23 cellular contexts compared by ENCODE assay signal in the genomic region with DNA sequence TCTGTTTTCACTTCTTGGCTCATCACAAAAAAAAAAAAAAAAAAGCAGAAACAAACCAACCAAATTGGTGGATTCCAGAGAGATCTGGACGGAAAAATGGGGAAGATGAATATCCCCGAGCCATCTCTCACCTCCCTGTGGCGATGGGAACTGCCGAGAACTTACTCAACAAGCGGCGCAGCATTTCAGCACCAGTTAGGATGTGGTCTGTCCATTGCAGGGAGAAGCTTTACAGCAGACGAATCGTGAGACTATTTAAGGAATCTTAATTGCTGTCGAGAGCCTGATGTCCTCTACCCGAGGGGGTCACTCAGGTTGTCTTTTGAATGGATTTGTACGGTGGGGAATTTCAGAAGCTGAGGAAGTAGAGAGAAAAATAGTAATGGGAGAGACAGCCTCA. TPM values are rescaled to one million over a fixed set of nuclear protein-coding genes. Genes with fewer than 3 reads are reported as not detected.
DNase-seq lines count a peak whose midpoint lies in the region; ATAC-seq and TF ChIP-seq lines count a peak whose summit lies in the region.
"Had no signal": no experiment of that assay in that cellular context is flagged by ENCODE, and none has a peak within 500 bp of the region (broad histone marks: within the 10 kb centered on the region; RNA-seq: fewer than 3 reads in every experiment).

No MANE protein-coding gene starts in this region.

- H3K9me3 Mint-ChIP-seq in natural killer cell treated with Interleukin-12 subunit alpha and Interleukin-12 subunit beta and Interleukin-15 and Interleukin-18, amount 100 ng/mL, for 72 hours = no peaks in the 10 kb centered on the region
- no peaks in the 10 kb centered on the region for H3K9me3 Mint-ChIP-seq in natural killer cell
- H3K9me3 Mint-ChIP-seq: IgD-negative memory B cell had no signal

- no peak overlapping the region for H3K4me3 ChIP-seq in WERI-Rb-1 (ENCODE audit: low read depth, low read length)
- H3K4me3 ChIP-seq: BLaER1 had no signal

- TF ChIP-seq CTCF in natural killer cell (IDR thresholded peaks at IDR 0.05) = no peak
- TF ChIP-seq CTCF in WERI-Rb-1 (IDR thresholded peaks at IDR 0.05; ENCODE audit: low read depth, low read length) = no peak

- DNase-seq in natural killer cell treated with Interleukin-12 subunit alpha and Interleukin-12 subunit beta and Interleukin-15 and Interleukin-18, amount 100 ng/mL, for 72 hours (ENCODE audit: low spot score) = peak; percentile 10
- no peak for DNase-seq in natural killer cell
- no peak for DNase-seq in WERI-Rb-1
- DNase-seq in islet precursor cell = peak; percentile 92
- DNase-seq in putamen (ENCODE audit: low spot score) = no peak
- DNase-seq: DMS79 treated with DMSO at 0.1 percent for 48 hours, HCEC 1CT, Karpas-422, NCI-H1048, NCI-H1436, NCI-H1930, NCI-H345, NCI-H526, SHP77, SK-N-SH had no signal

- H3K27me3 Mint-ChIP-seq in natural killer cell treated with Interleukin-12 subunit alpha and Interleukin-12 subunit beta and Interleukin-15 and Interleukin-18, amount 100 ng/mL, for 72 hours = no peaks in the 10 kb centered on the region
- H3K27me3 Mint-ChIP-seq in natural killer cell (ENCODE audit: low read depth in 2 of 2) = no peaks in the 10 kb centered on the region
- H3K27me3 Mint-ChIP-seq: IgD-negative memory B cell had no signal

- peaks cover 90% of the 10 kb centered on the region for H3K36me3 ChIP-seq in WERI-Rb-1

- no peak overlapping the region for H3K4me3 Mint-ChIP-seq in natural killer cell treated with Interleukin-12 subunit alpha and Interleukin-12 subunit beta and Interleukin-15 and Interleukin-18, amount 100 ng/mL, for 72 hours
- no peak overlapping the region for H3K4me3 Mint-ChIP-seq in natural killer cell
- H3K4me3 Mint-ChIP-seq: IgD-negative memory B cell had no signal

- no peaks in the 10 kb centered on the region for H3K9me3 ChIP-seq in WERI-Rb-1 (ENCODE audit: severe bottlenecking)
- H3K9me3 ChIP-seq: BLaER1, SK-N-SH had no signal

- H3K27ac ChIP-seq in WERI-Rb-1 = peak overlapping the region; percentile 78
- H3K27ac ChIP-seq: BLaER1 had no signal

- ATAC-seq in natural killer cell treated with Interleukin-12 subunit alpha and Interleukin-12 subunit beta and Interleukin-15 and Interleukin-18, amount 100 ng/mL, for 72 hours = no peak
- ATAC-seq in natural killer cell = no peak
- no peak for ATAC-seq in HG03097 (IDR thresholded peaks at IDR 0.05; ENCODE audit: low FRiP score, unreplicated experiment)
- ATAC-seq in GM19395 (IDR thresholded peaks at IDR 0.05; ENCODE audit: unreplicated experiment) = no peak
- ATAC-seq in HG02884 (IDR thresholded peaks at IDR 0.05; ENCODE audit: unreplicated experiment) = no peak

- intact Hi-C loops in natural killer cell (cut with micrococcal nuclease) = no loop called here

- H3K27ac Mint-ChIP-seq in natural killer cell treated with Interleukin-12 subunit alpha and Interleukin-12 subunit beta and Interleukin-15 and Interleukin-18, amount 100 ng/mL, for 72 hours = no peak overlapping the region
- no peak overlapping the region for H3K27ac Mint-ChIP-seq in natural killer cell
- H3K27ac Mint-ChIP-seq: IgD-negative memory B cell had no signal

- no peaks in the 10 kb centered on the region for H3K27me3 ChIP-seq in WERI-Rb-1 (ENCODE audit: insufficient read depth, low read depth, severe bottlenecking)
- H3K27me3 ChIP-seq: BLaER1 had no signal

- H3K4me1 Mint-ChIP-seq in natural killer cell treated with Interleukin-12 subunit alpha and Interleukin-12 subunit beta and Interleukin-15 and Interleukin-18, amount 100 ng/mL, for 72 hours (ENCODE audit: low read depth in 2 of 2) = no peaks in the 10 kb centered on the region
- peaks cover 0 to 4% of the 10 kb centered on the region in 2 donors for H3K4me1 Mint-ChIP-seq in natural killer cell
- H3K4me1 Mint-ChIP-seq: IgD-negative memory B cell had no signal

- H3K36me3 Mint-ChIP-seq in natural killer cell treated with Interleukin-12 subunit alpha and Interleukin-12 subunit beta and Interleukin-15 and Interleukin-18, amount 100 ng/mL, for 72 hours = peaks cover 4% of the 10 kb centered on the region
- H3K36me3 Mint-ChIP-seq in natural killer cell = no peaks in the 10 kb centered on the region

RNA-seq across cellular contexts. Expression of gene KDM4B, which starts 17.2 kb away (rescaled TPM):
- total RNA-seq in natural killer cell treated with Interleukin-12 subunit alpha and Interleukin-12 subunit beta and Interleukin-15 and Interleukin-18, amount 100 ng/mL, for 72 hours = 10 to 100 TPM; 57.0 to 63.1 TPM
- total RNA-seq in natural killer cell = 10 to 100 TPM; 68.0 to 73.5 (median 68.1) TPM

RNA-seq across cellular contexts. Expression of gene UHRF1, which starts 42.4 kb away (rescaled TPM):
- total RNA-seq in natural killer cell treated with Interleukin-12 subunit alpha and Interleukin-12 subunit beta and Interleukin-15 and Interleukin-18, amount 100 ng/mL, for 72 hours = 100 to 1,000 TPM in 1 of 2 donors, 10 to 100 TPM in 1; 75.5 to 201 TPM
- total RNA-seq in natural killer cell = 1 to 10 TPM; 2.8 to 4.6 (median 4.1) TPM

RNA-seq across cellular contexts. Expression of gene ARRDC5, which starts 49.0 kb away (rescaled TPM):
- 1 to 10 TPM; 1.6 to 2.2 TPM for total RNA-seq in natural killer cell treated with Interleukin-12 subunit alpha and Interleukin-12 subunit beta and Interleukin-15 and Interleukin-18, amount 100 ng/mL, for 72 hours
- 10 to 100 TPM in 1 of 3 donors, 1 to 10 TPM in 2; 5.9 to 13.0 (median 8.8) TPM for total RNA-seq in natural killer cell
- total RNA-seq: A673, G401, MCF 10A had no signal

Comparison
In these comparisons a context has a peak if more than half of its experiments do, and no peak if none do; other contexts are left out.
1. DNase-seq: peak in natural killer cell treated with Interleukin-12 subunit alpha and Interleukin-12 subunit beta and Interleukin-15 and Interleukin-18, amount 100 ng/mL, for 72 hours (single experiment) and islet precursor cell (single experiment); none in natural killer cell (single experiment), WERI-Rb-1 (single experiment) and putamen (single experiment).
2. RNA of gene UHRF1, which starts 42.4 kb away (total RNA-seq): 75.5 to 201 TPM in natural killer cell treated with Interleukin-12 subunit alpha and Interleukin-12 subunit beta and Interleukin-15 and Interleukin-18, amount 100 ng/mL, for 72 hours; 2.8 to 4.6 TPM in natural killer cell; every median in the first group is over 10 times any median in the second.